Comparison of ENCODE assay signal across 29 cellular contexts in genomic region chr10:26249681-26250080, GRCh38. TPM values are rescaled to one million over a fixed set of nuclear protein-coding genes. Genes with fewer than 3 reads are reported as not detected.
"Had no signal": no experiment of that assay in that cellular context is flagged by ENCODE, and none has a peak within 500 bp of the region (broad histone marks: within the 10 kb centered on the region; RNA-seq: fewer than 3 reads in every experiment).

No MANE protein-coding gene starts in this region.

- H3K9me3 ChIP-seq: esophagus squamous epithelium, gastrocnemius medialis, heart right ventricle, left lung, lower lobe of right lung had no signal

- FAIRE-seq: colon, endothelial cell of umbilical vein, keratinocyte had no signal

- H3K4me1 Mint-ChIP-seq: immature natural killer cell had no signal

- H3K27me3 ChIP-seq: esophagus squamous epithelium, gastrocnemius medialis, left lung had no signal

- H3K36me3 ChIP-seq: esophagus squamous epithelium, gastrocnemius medialis, heart right ventricle, left lung, lower lobe of right lung had no signal

- H3K27ac ChIP-seq: coronary artery, dorsolateral prefrontal cortex, esophagus squamous epithelium, gastrocnemius medialis, heart right ventricle, left lung, lower lobe of right lung had no signal

- DNase-seq: dermis blood vessel endothelial cell; dorsolateral prefrontal cortex; effector CD4-positive, alpha-beta T cell; effector memory CD4-positive, alpha-beta T cell; esophagus squamous epithelium; foreskin fibroblast; foreskin melanocyte; gastrocnemius medialis; glutamatergic neuron; head of caudate nucleus; heart right ventricle; hippocampal formation; immature natural killer cell; left cardiac atrium; left lung; left ventricle myocardium superior; lower lobe of right lung; mesenchymal stem cell; midbrain; naive thymus-derived CD4-positive, alpha-beta T cell had no signal

- H3K27ac Mint-ChIP-seq: immature natural killer cell; naive thymus-derived CD4-positive, alpha-beta T cell had no signal

- H3K36me3 Mint-ChIP-seq: immature natural killer cell; naive thymus-derived CD4-positive, alpha-beta T cell had no signal

- H3K4me1 ChIP-seq: esophagus squamous epithelium, gastrocnemius medialis, heart right ventricle, left lung, lower lobe of right lung had no signal

- ATAC-seq: gastrocnemius medialis; heart right ventricle; left cardiac atrium; left lung; left ventricle myocardium superior; lower lobe of right lung; naive thymus-derived CD4-positive, alpha-beta T cell had no signal

- H3K4me3 ChIP-seq: coronary artery, dorsolateral prefrontal cortex, esophagus squamous epithelium, gastrocnemius medialis, heart right ventricle, left lung, lower lobe of right lung had no signal

- H3K9me3 Mint-ChIP-seq: naive thymus-derived CD4-positive, alpha-beta T cell had no signal

- H3K4me3 Mint-ChIP-seq: immature natural killer cell; naive thymus-derived CD4-positive, alpha-beta T cell had no signal

RNA-seq across cellular contexts. Expression of gene GAD2, which starts 33.1 kb away (rescaled TPM):
- total RNA-seq: dermis blood vessel endothelial cell; endothelial cell of umbilical vein; epithelial cell of proximal tubule; esophagus squamous epithelium; gastrocnemius medialis; glomerular endothelial cell; heart right ventricle; kidney epithelial cell; left cardiac atrium; left lung; left ventricle myocardium superior; lower lobe of right lung; lung microvascular endothelial cell; mucosa of gallbladder; naive thymus-derived CD4-positive, alpha-beta T cell had no signal
- polyA plus RNA-seq: endothelial cell of umbilical vein; heart right ventricle; immature natural killer cell; keratinocyte; naive thymus-derived CD4-positive, alpha-beta T cell had no signal
